10 cellular contexts compared by ENCODE assay signal in genomic region chr11:2300936-2301630, GRCh38. TPM values are rescaled to one million over a fixed set of nuclear protein-coding genes. Genes with fewer than 3 reads are reported as not detected.
A peak's percentile ranks its signal among the peaks of the same experiment; 100 is the strongest.
DNase-seq lines count a peak whose midpoint lies in the region; ATAC-seq, FAIRE-seq and TF ChIP-seq lines count a peak whose summit lies in the region.
"Had no signal": no experiment of that assay in that cellular context is flagged by ENCODE, and none has a peak within 500 bp of the region (broad histone marks: within the 10 kb centered on the region; RNA-seq: fewer than 3 reads in every experiment).

No MANE protein-coding gene starts in this region.

- no peak for TF ChIP-seq EP300 in K562 (IDR thresholded peaks at IDR 0.05; ENCODE audit: low read length)

- TF ChIP-seq CTCF in CD4-positive, alpha-beta T cell (IDR thresholded peaks at IDR 0.05), result no peak
- TF ChIP-seq CTCF in K562 (IDR thresholded peaks at IDR 0.05 in 2 of 3, conservative IDR thresholded peaks at IDR 0.05 in 1 of 3; ENCODE audit: insufficient read depth in 2 of 3, low read depth in 1 of 3, low read length in 3 of 3), result no peak
- no peak for TF ChIP-seq CTCF in nephron (IDR thresholded peaks at IDR 0.05; ENCODE audit: unreplicated experiment in 3 of 3)

- H2AFZ ChIP-seq in K562 (ENCODE audit: low read depth, low read length), result peak overlapping the region; percentile 73

- peaks cover 21% of the 10 kb centered on the region; the same call in 2 of the 3 replicates for H3K79me2 ChIP-seq in K562 (ENCODE audit: control insufficient read depth, insufficient read depth, low read length)

- TF ChIP-seq RAD21 in K562 (CRISPR knock-in tag; conservative IDR thresholded peaks at IDR 0.05 in 1 of 2, IDR thresholded peaks at IDR 0.05 in 1 of 2), result no peak

- H3K36me3 ChIP-seq in KOPT-K1 (ENCODE audit: insufficient read depth, low read length), result no peaks in the 10 kb centered on the region
- no peaks in the 10 kb centered on the region for H3K36me3 ChIP-seq in K562 (ENCODE audit: control insufficient read depth, insufficient read depth, low read length)

- peaks cover 56 to 87% of the 10 kb centered on the region in 2 experiments for H3K4me1 ChIP-seq in K562 (replicated peaks in 1 of 2; ENCODE audit: control insufficient read depth in 2 of 2, insufficient read depth in 2 of 2, low read length in 2 of 2)

- no peaks in the 10 kb centered on the region for H3K27me3 ChIP-seq in CD4-positive, alpha-beta T cell (ENCODE audit: control insufficient read depth, insufficient read depth, low read length)
- H3K27me3 ChIP-seq in K562 (ENCODE audit: control insufficient read depth in 2 of 2, insufficient read depth in 2 of 2, low read length in 2 of 2), result no peaks in the 10 kb centered on the region; a peak in 1 of 5 replicates

- no peaks in the 10 kb centered on the region for H3K27me3 Mint-ChIP-seq in CD4-positive, alpha-beta T cell
- peaks cover 3% of the 10 kb centered on the region for H3K27me3 Mint-ChIP-seq in nephron (ENCODE audit: low read depth)

- no peak for DNase-seq in CD4-positive, alpha-beta T cell
- DNase-seq in K562 (ENCODE audit: extremely low read depth in 1 of 4, low spot score in 3 of 4), result peak in 1 of 4 experiments; percentile 37
- no peak for DNase-seq in A172 (ENCODE audit: low spot score)
- DNase-seq in SHP77 treated with DMSO at 0.1 percent for 48 hours (lab: John Stamatoyannopoulos, UW), result no peak
- no peak for DNase-seq in NCI-H345 (lab: John Stamatoyannopoulos, UW)
- DNase-seq: amniotic stem cell had no signal

- FAIRE-seq in K562 (lab: Jason Lieb, UNC), result no peak

- peak overlapping the region; percentile 69 for H3K27ac ChIP-seq in CD4-positive, alpha-beta T cell (ENCODE audit: low read depth, low read length)
- H3K27ac ChIP-seq in KOPT-K1 (ENCODE audit: low read depth, low read length, poor library complexity, severe bottlenecking), result peak overlapping the region; percentile 44
- peak overlapping the region; percentile 39 for H3K27ac ChIP-seq in K562 (ENCODE audit: extremely low read depth, low read depth, low read length)

- H3K4me3 Mint-ChIP-seq in CD4-positive, alpha-beta T cell, result peak overlapping the region; percentile 96
- H3K4me3 Mint-ChIP-seq in nephron, result no peak overlapping the region

- no peaks in the 10 kb centered on the region for H3K9me1 ChIP-seq in K562 (ENCODE audit: control insufficient read depth, insufficient read depth, low read length)

- CTCF ChIA-PET in CD4-positive, alpha-beta T cell (lab: Charles Lee), result interaction anchor here (1.3 to 6.4 kb wide), 2 partner anchors 99 to 119 kb away, joined by 6 to 89 read pairs; partner anchors contain the start of gene TSSC4
- CTCF ChIA-PET in K562 (lab: Yijun Ruan, JAX; ENCODE audit: low intra/inter-chr PET ratio), result interaction anchor here (3.2 kb wide), 1 partner anchor 104 kb away, joined by 21 read pairs; no protein-coding TSS in a partner anchor

- no peaks in the 10 kb centered on the region for H3K9me3 Mint-ChIP-seq in CD4-positive, alpha-beta T cell
- H3K9me3 Mint-ChIP-seq in nephron, result no peaks in the 10 kb centered on the region

- peak overlapping the region; percentile 94 for H3K27ac Mint-ChIP-seq in CD4-positive, alpha-beta T cell
- H3K27ac Mint-ChIP-seq in nephron, result peak overlapping the region in 2 of 3 experiments; percentile 64

- no peaks in the 10 kb centered on the region for H3K9me3 ChIP-seq in CD4-positive, alpha-beta T cell (ENCODE audit: control insufficient read depth, low read length)
- H3K9me3 ChIP-seq in KOPT-K1 (ENCODE audit: insufficient read depth, low read length, poor library complexity, severe bottlenecking) (no peaks in the 10 kb centered on the region), K562 (replicated peaks; ENCODE audit: control insufficient read depth, insufficient read depth, low read depth, low read length) (no peaks in the 10 kb centered on the region)

- in situ Hi-C loops in K562 (cut with MboI), result no loop called here

- peaks cover 67% of the 10 kb centered on the region for H3K4me1 Mint-ChIP-seq in CD4-positive, alpha-beta T cell (ENCODE audit: low read depth)
- H3K4me1 Mint-ChIP-seq in nephron, result peaks cover 11% of the 10 kb centered on the region

- peak overlapping the region; percentile 3; the same call in 1 of the 2 replicates for H3K4me3 ChIP-seq in K562

- BruUV-seq in K562 (replicated peaks; lab: Mats Ljungman, UMichigan), result no TSS peak

- intact Hi-C loops in CD4-positive, alpha-beta T cell (cut with DNase I, micrococcal nuclease), result loop anchor here (5.0 to 10.0 kb wide), 4 partner anchors 76 to 586 kb away; partner anchors contain the start of genes CD81 (in 1 of the 2), CDKN1C (in 1 of the 2) and TSSC4 (in 1 of the 2)
- intact Hi-C loops in K562 (cut with micrococcal nuclease), result loop anchor here (10.0 kb wide), 2 partner anchors 234 to 594 kb away; no protein-coding TSS in a partner anchor

- peaks cover 23% of the 10 kb centered on the region for H3K36me3 Mint-ChIP-seq in CD4-positive, alpha-beta T cell (ENCODE audit: low read depth)
- no peaks in the 10 kb centered on the region for H3K36me3 Mint-ChIP-seq in nephron (ENCODE audit: low read depth)

- POLR2A ChIA-PET in CD4-positive, alpha-beta T cell (lab: Charles Lee), result interaction anchor here (1.1 to 5.5 kb wide), 6 partner anchors 15 to 145 kb away, joined by 3 to 36 read pairs (median 6); partner anchors contain the start of genes CD81 and TSSC4
- POLR2A ChIA-PET in K562 (lab: Yijun Ruan, JAX), result interaction anchor here (0.6 kb wide), 1 partner anchor 903 kb away, joined by 3 read pairs; no protein-coding TSS in a partner anchor

- H3K4me2 ChIP-seq in K562 (ENCODE audit: insufficient read depth, low read length), result peak overlapping the region; percentile 67

- peak overlapping the region; percentile 50 to 82; a peak in 3 of 4 replicates for H3K9ac ChIP-seq in K562 (ENCODE audit: insufficient read depth in 1 of 2, low read depth in 2 of 2, low read length in 2 of 2)

- peak; percentile 15 for ATAC-seq in CD4-positive, alpha-beta T cell (ENCODE audit: poor library complexity)
- ATAC-seq in K562 (no peak), GM19023 (IDR thresholded peaks at IDR 0.05; ENCODE audit: unreplicated experiment) (no peak)

- no peak for TF ChIP-seq POLR2A in K562 (conservative IDR thresholded peaks at IDR 0.05)

- H4K20me1 ChIP-seq in K562 (replicated peaks; ENCODE audit: control insufficient read depth, insufficient read depth, low read length), result no peaks in the 10 kb centered on the region

- 37% methylated on average over 18 of the region's 24 CpGs for WGBS in K562 (ENCODE audit: insufficient coverage, low coverage, missing lambda C conversion rate)

RNA-seq across cellular contexts. Expression of gene C11orf21, which starts 0.6 kb away (rescaled TPM):
- total RNA-seq in CD4-positive, alpha-beta T cell, result 10 to 100 TPM; 71.2 to 71.7 TPM
- total RNA-seq in K562 (2011; cell fraction: chromatin; rRNA removed; ENCODE audit: low replicate concordance), result 1.6 and 4.7 TPM in 2 replicates
- total RNA-seq in K562 (2011; cell fraction: nucleolus; rRNA removed), result 2.4 and 3.5 TPM in 2 replicates
- total RNA-seq in K562 (2011; cell fraction: nucleoplasm; rRNA removed), result 1.5 and 3.1 TPM in 2 replicates
- total RNA-seq in K562 (2014; rRNA removed), result 1.3 and 2.0 TPM in 2 replicates
- 0.64 and 0.65 TPM in 2 replicates for total RNA-seq in K562 (2014; rRNA removed; fragmentation: Illumina TruSeq; extraction: Trizol)
- total RNA-seq in K562 (2015; rRNA removed; fragmentation: Illumina TruSeq; extraction: Trizol), result 2.3 and 2.5 TPM in 2 replicates
- 2.1 and 2.6 TPM in 2 replicates for total RNA-seq in K562 (2021)
- 1.2 and 2.1 TPM in 2 replicates for polyA plus RNA-seq in K562 (2011; rRNA removed)
- polyA plus RNA-seq in K562 (2011; cell fraction: cytosol; rRNA removed), result 0.91 and 2.0 TPM in 2 replicates
- 5.5 and 14.3 TPM in 2 replicates for polyA plus RNA-seq in K562 (2011; cell fraction: nucleus; rRNA removed)
- polyA plus RNA-seq in K562 (2012), result 4.3 and 4.5 TPM in 2 replicates
- polyA plus RNA-seq in K562 (2014; fragmentation: Illumina TruSeq; extraction: Trizol), result 1.0 and 1.3 TPM in 2 replicates
- polyA plus RNA-seq in K562 (2014; fragmentation: Nextera tagmentation; extraction: Ambion mirVana), result under 1 TPM; 0.10 to 0.15 TPM
- polyA plus RNA-seq in K562 (2014; rRNA removed), result 2.0 and 2.1 TPM in 2 replicates
- 0.99 and 1.0 TPM in 2 replicates for polyA minus RNA-seq in K562 (2011; rRNA and poly(A)+ RNA removed)
- 1.4 TPM in 1 of 2 replicates, not detected in the other for polyA minus RNA-seq in K562 (2011; cell fraction: cytosol; rRNA and poly(A)+ RNA removed)
- polyA minus RNA-seq in K562 (2011; cell fraction: nucleus; rRNA and poly(A)+ RNA removed), result 2.4 and 3.4 TPM in 2 replicates
- total RNA-seq in A172 (2014; rRNA removed; shearing (Covaris generic)), result 2.0 and 2.8 TPM in 2 replicates

RNA-seq across cellular contexts. Expression of gene TSPAN32, which starts 0.7 kb away (rescaled TPM):
- 10 to 100 TPM; 81.8 TPM for total RNA-seq in CD4-positive, alpha-beta T cell
- total RNA-seq in K562 (2011; cell fraction: chromatin; rRNA removed; ENCODE audit: low replicate concordance), result 8.4 and 16.2 TPM in 2 replicates
- 7.1 and 8.5 TPM in 2 replicates for total RNA-seq in K562 (2011; cell fraction: nucleolus; rRNA removed)
- 4.3 and 5.9 TPM in 2 replicates for total RNA-seq in K562 (2011; cell fraction: nucleoplasm; rRNA removed)
- total RNA-seq in K562 (2014; rRNA removed) (3.0 and 3.4 TPM in 2 replicates), K562 (2014; rRNA removed; fragmentation: Illumina TruSeq; extraction: Trizol) (0.86 and 1.4 TPM in 2 replicates), K562 (2015; rRNA removed; fragmentation: Illumina TruSeq; extraction: Trizol) (2.6 TPM in 2 replicates), K562 (2021) (4.8 and 5.9 TPM in 2 replicates)
- polyA plus RNA-seq in K562 (2011; rRNA removed) (4.2 and 9.4 TPM in 2 replicates), K562 (2014; fragmentation: Illumina TruSeq; extraction: Trizol) (0.79 and 2.8 TPM in 2 replicates), K562 (2014; fragmentation: Nextera tagmentation; extraction: Ambion mirVana) (under 1 TPM; 0.21 to 0.57 TPM), K562 (2014; rRNA removed) (3.3 and 7.3 TPM in 2 replicates)
- 4.4 and 6.2 TPM in 2 replicates for polyA plus RNA-seq in K562 (2011; cell fraction: cytosol; rRNA removed)
- polyA plus RNA-seq in K562 (2011; cell fraction: nucleus; rRNA removed), result 68.0 and 78.0 TPM in 2 replicates
- polyA plus RNA-seq in K562 (2012), result 8.2 and 19.1 TPM in 2 replicates
- 0.77 and 0.90 TPM in 2 replicates for polyA minus RNA-seq in K562 (2011; rRNA and poly(A)+ RNA removed)
- 1.4 and 3.4 TPM in 2 replicates for polyA minus RNA-seq in K562 (2011; cell fraction: cytosol; rRNA and poly(A)+ RNA removed)
- polyA minus RNA-seq in K562 (2011; cell fraction: nucleus; rRNA and poly(A)+ RNA removed), result 10.0 and 10.3 TPM in 2 replicates
- 13.3 and 16.9 TPM in 2 replicates for total RNA-seq in A172 (2014; rRNA removed; shearing (Covaris generic))
- total RNA-seq: Daoy had no signal

RNA-seq across cellular contexts. Expression of gene ASCL2, which starts 30.7 kb away (rescaled TPM):
- not detected for total RNA-seq in CD4-positive, alpha-beta T cell
- 0.25 and 0.30 TPM in 2 replicates for total RNA-seq in K562 (2011; cell fraction: chromatin; rRNA removed; ENCODE audit: low replicate concordance)
- total RNA-seq in K562 (2011; cell fraction: nucleolus; rRNA removed), result 0.79 and 0.83 TPM in 2 replicates
- total RNA-seq in K562 (2011; cell fraction: nucleoplasm; rRNA removed), result 0.22 and 0.31 TPM in 2 replicates
- 1.4 and 1.7 TPM in 2 replicates for total RNA-seq in K562 (2014; rRNA removed)
- total RNA-seq in K562 (2014; rRNA removed; fragmentation: Illumina TruSeq; extraction: Trizol), result 0.11 TPM in 1 of 2 replicates, not detected in the other
- total RNA-seq in K562 (2015; rRNA removed; fragmentation: Illumina TruSeq; extraction: Trizol), result 0.36 and 0.53 TPM in 2 replicates
- total RNA-seq in K562 (2021), result 1.1 and 1.2 TPM in 2 replicates
- polyA plus RNA-seq in K562 (2011; rRNA removed), result 0.07 and 0.15 TPM in 2 replicates
- 0.15 and 1.7 TPM in 2 replicates for polyA plus RNA-seq in K562 (2011; cell fraction: cytosol; rRNA removed)
- polyA plus RNA-seq in K562 (2011; cell fraction: nucleus; rRNA removed), result 0.13 and 0.40 TPM in 2 replicates
- 0.93 and 1.0 TPM in 2 replicates for polyA plus RNA-seq in K562 (2012)
- polyA plus RNA-seq in K562 (2014; fragmentation: Illumina TruSeq; extraction: Trizol), result 0.12 and 0.26 TPM in 2 replicates
- not detected for polyA plus RNA-seq in K562 (2014; fragmentation: Nextera tagmentation; extraction: Ambion mirVana)
- 0.76 and 1.4 TPM in 2 replicates for polyA plus RNA-seq in K562 (2014; rRNA removed)
- polyA minus RNA-seq in K562 (2011; rRNA and poly(A)+ RNA removed), result not detected in 2 replicates
- polyA minus RNA-seq in K562 (2011; cell fraction: cytosol; rRNA and poly(A)+ RNA removed), result not detected in 2 replicates
- 0.22 and 0.27 TPM in 2 replicates for polyA minus RNA-seq in K562 (2011; cell fraction: nucleus; rRNA and poly(A)+ RNA removed)
- not detected in 2 replicates for total RNA-seq in A172 (2014; rRNA removed; shearing (Covaris generic))
- total RNA-seq: Daoy had no signal

Comparison
In these comparisons a context has a peak if more than half of its experiments do, and no peak if none do; other contexts are left out.
1. RNA of gene C11orf21, which starts 0.6 kb away (total RNA-seq): 71.2 to 71.7 TPM in CD4-positive, alpha-beta T cell; 0.64 to 4.7 TPM in K562 and 2.0 to 2.8 TPM in A172; every median in the first group is over 10 times any median in the second.
2. Peak in every context shown above with its lines, with median percentiles within 50 percentile points of each other: H3K27ac ChIP-seq.